In genomic region chr9:37415011-37415719, GRCh38 we compare ENCODE assay signal across 7 cellular contexts. TPM values are rescaled to one million over a fixed set of nuclear protein-coding genes. Genes with fewer than 3 reads are reported as not detected.
DNase-seq lines count a peak whose midpoint lies in the region; ATAC-seq and TF ChIP-seq lines count a peak whose summit lies in the region.

No MANE protein-coding gene starts in this region.

- H4K20me1 ChIP-seq in Loucy (ENCODE audit: insufficient read depth, low read length, poor library complexity, severe bottlenecking), result no peaks in the 10 kb centered on the region

- peak; percentile 37 to 74 (median 62) for ATAC-seq in heart right ventricle

- intact Hi-C loops in heart right ventricle (cut with DNase I) (loop anchor here in 2 of 10 donors (5.0 to 10.0 kb wide), 2 partner anchors 90 to 157 kb away; no protein-coding TSS in a partner anchor), vagina (cut with DNase I) (no loop called here)

- H3K4me1 ChIP-seq in Loucy (ENCODE audit: insufficient read depth, low read length, poor library complexity, severe bottlenecking), result peaks cover 8% of the 10 kb centered on the region
- peaks cover 0 to 17% (median 8%) of the 10 kb centered on the region in 9 donors for H3K4me1 ChIP-seq in heart right ventricle
- peaks cover 8% of the 10 kb centered on the region for H3K4me1 ChIP-seq in vagina

- WGBS in heart right ventricle, 2 donors, result 21 to 22% methylated on average over 22 of the region's 22 CpGs

- TF ChIP-seq CTCF in GM12873 (IDR thresholded peaks at IDR 0.05; ENCODE audit: insufficient read depth, low read depth, low read length, missing control alignments) (peak; percentile 85), Loucy (conservative IDR thresholded peaks at IDR 0.05; ENCODE audit: low read length) (peak; percentile 85), heart right ventricle (IDR thresholded peaks at IDR 0.05) (peak; percentile 68 to 84 (median 79)), vagina (IDR thresholded peaks at IDR 0.05) (peak; percentile 63 to 75 (median 67))

- H3K27me3 ChIP-seq in Loucy (ENCODE audit: insufficient read depth, low read length, poor library complexity, severe bottlenecking) (no peaks in the 10 kb centered on the region), heart right ventricle (no peaks in the 10 kb centered on the region), vagina (no peaks in the 10 kb centered on the region)

- H3K27ac ChIP-seq in heart right ventricle (peak overlapping the region in 6 of 10 donors; percentile 4 to 50 (median 28)), vagina (no peak overlapping the region)

- H3F3A ChIP-seq in Loucy (ENCODE audit: low read depth), result no peaks in the 10 kb centered on the region

- DNase-seq in SKM-1 treated with dmso at 0.1 percent for 144 hours (lab: John Stamatoyannopoulos, UW; ENCODE audit: unreplicated experiment) (peak; percentile 61), heart right ventricle (peak in 1 of 2 donors; percentile 61), pulmonary artery endothelial cell (ENCODE audit: low read depth, low spot score) (peak; percentile 26), vagina (ENCODE audit: extremely low spot score in 2 of 2) (no peak)
- DNase-seq in activated naive CD8-positive, alpha-beta T cell treated with anti-CD3 and anti-CD28 coated beads, Interleukin-2, amount 50 U/mL, for 16 hours (ENCODE audit: low read depth, low spot score), result peak; percentile 67

- H3K79me2 ChIP-seq in Loucy (ENCODE audit: insufficient read depth, low read length), result no peaks in the 10 kb centered on the region

- no peaks in the 10 kb centered on the region for H3K9me2 ChIP-seq in Loucy (replicated peaks; ENCODE audit: low read depth, low read length)

- H3K9me3 ChIP-seq in Loucy (ENCODE audit: insufficient read depth, low read depth, low read length) (no peaks in the 10 kb centered on the region), heart right ventricle (no peaks in the 10 kb centered on the region), vagina (no peaks in the 10 kb centered on the region)

- no peak overlapping the region for H3K4me3 ChIP-seq in Loucy (ENCODE audit: low read length, poor library complexity, severe bottlenecking)
- H3K4me3 ChIP-seq in heart right ventricle, result peak overlapping the region in 2 of 10 donors; percentile 1 to 25
- H3K4me3 ChIP-seq in vagina, result no peak overlapping the region

- H3K36me3 ChIP-seq in Loucy (ENCODE audit: insufficient read depth, low read length) (no peaks in the 10 kb centered on the region), heart right ventricle (no peaks in the 10 kb centered on the region), vagina (no peaks in the 10 kb centered on the region)

- TF ChIP-seq POLR2A in vagina (IDR thresholded peaks at IDR 0.05), result no peak

- no peak overlapping the region for H3K4me2 ChIP-seq in Loucy (ENCODE audit: low read depth, low read length, poor library complexity, severe bottlenecking)

- H2AFZ ChIP-seq in Loucy (ENCODE audit: low read length), result peak overlapping the region; percentile 69

- no peak overlapping the region for H3K9ac ChIP-seq in Loucy (ENCODE audit: low read depth, low read length, poor library complexity, severe bottlenecking)

RNA-seq across cellular contexts. Expression of gene GRHPR, which starts 7.3 kb away (rescaled TPM):
- 100 to 1,000 TPM; 101 to 142 (median 114) TPM for total RNA-seq in heart right ventricle
- polyA plus RNA-seq in heart right ventricle, result 100 to 1,000 TPM in 1 of 2 donors, 10 to 100 TPM in 1; 61.5 to 151 TPM
- total RNA-seq in pulmonary artery endothelial cell, result 133 and 135 TPM in 2 replicates
- total RNA-seq in vagina, result 134 TPM

RNA-seq across cellular contexts. Expression of gene ZBTB5, which starts 50.1 kb away (rescaled TPM):
- total RNA-seq in heart right ventricle, result 1 to 10 TPM; 5.4 to 7.5 (median 6.3) TPM
- polyA plus RNA-seq in heart right ventricle, result 1 to 10 TPM; 2.1 to 3.9 TPM
- 7.5 and 11.5 TPM in 2 replicates for total RNA-seq in pulmonary artery endothelial cell
- total RNA-seq in vagina, result 17.9 TPM

Comparison
In these comparisons a context has a peak if more than half of its experiments do, and no peak if none do; other contexts are left out.
1. DNase-seq: peak in SKM-1 treated with dmso at 0.1 percent for 144 hours (single experiment), activated naive CD8-positive, alpha-beta T cell treated with anti-CD3 and anti-CD28 coated beads, Interleukin-2, amount 50 U/mL, for 16 hours (single experiment) and pulmonary artery endothelial cell (single experiment); none in vagina (0 of 2).
2. Peak in every context shown above with its lines, with median percentiles within 50 percentile points of each other: CTCF ChIP-seq.